In the genomic region with DNA sequence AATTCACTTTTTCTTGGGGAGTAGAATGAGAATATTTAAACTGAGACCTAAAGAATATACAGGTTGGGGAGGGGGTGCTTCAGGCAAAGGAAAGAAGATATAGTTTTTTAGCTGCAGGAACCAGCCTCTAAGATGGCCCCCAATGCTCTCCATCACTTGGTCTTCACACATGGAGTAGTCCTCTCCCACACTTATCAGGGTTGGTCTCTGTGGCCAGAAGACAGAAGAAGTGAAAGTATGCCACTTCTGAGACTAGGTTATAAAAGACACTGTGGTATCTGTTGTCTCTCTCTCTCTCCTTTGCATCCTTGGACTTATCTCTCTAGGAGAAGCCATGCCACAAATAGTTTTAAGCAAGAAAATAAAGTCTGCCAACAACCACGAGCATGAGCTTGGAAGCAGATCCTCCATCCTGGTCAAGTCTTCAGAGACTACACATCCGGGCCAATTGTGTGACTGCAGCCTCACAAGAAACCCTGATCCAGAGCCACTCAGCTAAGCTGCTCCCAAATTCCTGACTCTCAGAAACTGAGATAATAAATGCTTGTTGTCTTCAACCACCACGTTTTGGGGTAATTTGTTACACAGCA, we compare ENCODE assay signal across 17 cellular contexts. TPM values are rescaled to one million over a fixed set of nuclear protein-coding genes. Genes with fewer than 3 reads are reported as not detected.
A peak's percentile ranks its signal among the peaks of the same experiment; 100 is the strongest.
DNase-seq lines count a peak whose midpoint lies in the region; ATAC-seq and TF ChIP-seq lines count a peak whose summit lies in the region.
"Had no signal": no experiment of that assay in that cellular context is flagged by ENCODE, and none has a peak within 500 bp of the region (broad histone marks: within the 10 kb centered on the region; RNA-seq: fewer than 3 reads in every experiment).

No MANE protein-coding gene starts in this region.

- TF ChIP-seq CTCF in brain microvascular endothelial cell (IDR thresholded peaks at IDR 0.05; ENCODE audit: low read depth, low read length, missing control alignments), result no peak
- no peak for TF ChIP-seq CTCF in MM.1S (IDR thresholded peaks at IDR 0.05; ENCODE audit: low read length)
- TF ChIP-seq CTCF in WTC11 (IDR thresholded peaks at IDR 0.05), result no peak

- no peaks in the 10 kb centered on the region for H3K9me3 Mint-ChIP-seq in WTC11

- ATAC-seq in GM19455 (IDR thresholded peaks at IDR 0.05; ENCODE audit: unreplicated experiment) (peak; percentile 58), HG03039 (IDR thresholded peaks at IDR 0.05; ENCODE audit: unreplicated experiment) (peak; percentile 80), WTC11 (no peak)
- ATAC-seq: activated CD8-positive, alpha-beta T cell treated with anti-CD3 and anti-CD28 coated beads, Interleukin-2, amount 10 ng/mL, durations not matched to agents 7 days and 5 days; gastroesophageal sphincter had no signal

- H2AFZ ChIP-seq in MM.1S (ENCODE audit: low read length), result no peak overlapping the region

- in situ Hi-C loops in brain microvascular endothelial cell (cut with HindIII; ENCODE audit: low pct_ligation_motif_present, low sequenced_read_pairs), result no loop called here

- H3K27me3 Mint-ChIP-seq in WTC11 (ENCODE audit: low read depth), result no peaks in the 10 kb centered on the region

- H3K9me3 ChIP-seq in MM.1S (replicated peaks; ENCODE audit: insufficient read depth, low read length), result no peaks in the 10 kb centered on the region
- H3K9me3 ChIP-seq: gastroesophageal sphincter, SJSA1, upper lobe of left lung had no signal

- POLR2A ChIA-PET in WTC11 (lab: Charles Lee), result no interaction called here

- CTCF ChIA-PET in WTC11 (lab: Charles Lee), result no interaction called here

- no peaks in the 10 kb centered on the region for H3K9me2 ChIP-seq in MM.1S (replicated peaks; ENCODE audit: insufficient read depth, low read length)

- H3K9ac ChIP-seq in MM.1S (ENCODE audit: low read length), result no peak overlapping the region

- H3K27me3 ChIP-seq in brain microvascular endothelial cell (replicated peaks) (no peaks in the 10 kb centered on the region), MM.1S (replicated peaks; ENCODE audit: insufficient read depth, low read length) (no peaks in the 10 kb centered on the region)
- H3K27me3 ChIP-seq: gastroesophageal sphincter, SJSA1, upper lobe of left lung had no signal

- no peak overlapping the region for H3K4me2 ChIP-seq in MM.1S (ENCODE audit: low read depth, low read length)

- H3F3A ChIP-seq in MM.1S (ENCODE audit: insufficient read depth, low read length), result no peaks in the 10 kb centered on the region

- H4K20me1 ChIP-seq in MM.1S (ENCODE audit: insufficient read depth, low read length), result no peaks in the 10 kb centered on the region

- H3K36me3 Mint-ChIP-seq in WTC11, result peaks cover 29% of the 10 kb centered on the region

- H3K4me3 ChIP-seq in brain microvascular endothelial cell (ENCODE audit: low read depth, low read length), result no peak overlapping the region
- H3K4me3 ChIP-seq in MM.1S (ENCODE audit: low read length), result no peak overlapping the region
- H3K4me3 ChIP-seq: gastroesophageal sphincter, SJSA1, upper lobe of left lung had no signal

- no peak overlapping the region for H3K4me3 Mint-ChIP-seq in WTC11
- H3K4me3 Mint-ChIP-seq: activated CD8-positive, alpha-beta T cell treated with anti-CD3 and anti-CD28 coated beads, Interleukin-2, amount 10 ng/mL, durations not matched to agents 7 days and 5 days had no signal

- peaks cover 14% of the 10 kb centered on the region for H3K4me1 ChIP-seq in MM.1S (ENCODE audit: low read length)
- H3K4me1 ChIP-seq: gastroesophageal sphincter, upper lobe of left lung had no signal

- H3K79me2 ChIP-seq in MM.1S (ENCODE audit: low read length), result no peaks in the 10 kb centered on the region

- DNase-seq in EL (peak; percentile 34), brain microvascular endothelial cell (peak; percentile 11), MM.1S (no peak), GOT3 (lab: John Stamatoyannopoulos, UW) (no peak), DMS153 (lab: John Stamatoyannopoulos, UW) (no peak), WTC11 (ENCODE audit: low spot score) (no peak)
- DNase-seq: activated CD8-positive, alpha-beta T cell treated with anti-CD3 and anti-CD28 coated beads, Interleukin-2, amount 10 ng/mL, durations not matched to agents 7 days and 5 days; activated effector memory CD4-positive, alpha-beta T cell treated with Interleukin-2 at 50 U/mL for 16 hours; islet precursor cell; NCI-H2081 treated with DMSO at 0.1 percent for 48 hours; retina; stimulated activated CD4-positive, alpha-beta T cell treated with anti-CD3 and anti-CD28 coated beads, Interleukin-4, amount 100 ng/mL, for 1 hour; upper lobe of left lung had no signal

- no peak overlapping the region for H3K27ac ChIP-seq in brain microvascular endothelial cell
- H3K27ac ChIP-seq in MM.1S (ENCODE audit: low read length), result no peak overlapping the region
- H3K27ac ChIP-seq: gastroesophageal sphincter, SJSA1, upper lobe of left lung had no signal

- no peak overlapping the region for H3K27ac Mint-ChIP-seq in WTC11
- H3K27ac Mint-ChIP-seq: activated CD8-positive, alpha-beta T cell treated with anti-CD3 and anti-CD28 coated beads, Interleukin-2, amount 10 ng/mL, durations not matched to agents 7 days and 5 days had no signal

- H3K4me1 Mint-ChIP-seq in WTC11, result peaks cover 13% of the 10 kb centered on the region

- H3K36me3 ChIP-seq in brain microvascular endothelial cell (replicated peaks) (peaks cover 19% of the 10 kb centered on the region), MM.1S (replicated peaks; ENCODE audit: insufficient read depth, low read length) (peaks cover 10% of the 10 kb centered on the region; the same call in 1 of the 2 replicates)

TF ChIP-seq in WTC11, 78 proteins besides CTCF, POLR2A, EP300 and RAD21 (continues in another document):
- TF ChIP-seq ATF3 (CRISPR knock-in tag; conservative IDR thresholded peaks at IDR 0.05), result no peak
- no peak for TF ChIP-seq PRDM15 (CRISPR knock-in tag; IDR thresholded peaks at IDR 0.05)
- TF ChIP-seq MXD4 (CRISPR knock-in tag; IDR thresholded peaks at IDR 0.05; ENCODE audit: borderline replicate concordance), result no peak
- TF ChIP-seq IRF2 (CRISPR knock-in tag; IDR thresholded peaks at IDR 0.05; ENCODE audit: borderline replicate concordance, low read depth), result no peak
- TF ChIP-seq EMX1 (CRISPR knock-in tag; IDR thresholded peaks at IDR 0.05), result no peak
- no peak for TF ChIP-seq MYBL2 (CRISPR knock-in tag; IDR thresholded peaks at IDR 0.05)
- TF ChIP-seq ZNF138 (CRISPR knock-in tag; conservative IDR thresholded peaks at IDR 0.05), result no peak
- TF ChIP-seq, protein P1, sequence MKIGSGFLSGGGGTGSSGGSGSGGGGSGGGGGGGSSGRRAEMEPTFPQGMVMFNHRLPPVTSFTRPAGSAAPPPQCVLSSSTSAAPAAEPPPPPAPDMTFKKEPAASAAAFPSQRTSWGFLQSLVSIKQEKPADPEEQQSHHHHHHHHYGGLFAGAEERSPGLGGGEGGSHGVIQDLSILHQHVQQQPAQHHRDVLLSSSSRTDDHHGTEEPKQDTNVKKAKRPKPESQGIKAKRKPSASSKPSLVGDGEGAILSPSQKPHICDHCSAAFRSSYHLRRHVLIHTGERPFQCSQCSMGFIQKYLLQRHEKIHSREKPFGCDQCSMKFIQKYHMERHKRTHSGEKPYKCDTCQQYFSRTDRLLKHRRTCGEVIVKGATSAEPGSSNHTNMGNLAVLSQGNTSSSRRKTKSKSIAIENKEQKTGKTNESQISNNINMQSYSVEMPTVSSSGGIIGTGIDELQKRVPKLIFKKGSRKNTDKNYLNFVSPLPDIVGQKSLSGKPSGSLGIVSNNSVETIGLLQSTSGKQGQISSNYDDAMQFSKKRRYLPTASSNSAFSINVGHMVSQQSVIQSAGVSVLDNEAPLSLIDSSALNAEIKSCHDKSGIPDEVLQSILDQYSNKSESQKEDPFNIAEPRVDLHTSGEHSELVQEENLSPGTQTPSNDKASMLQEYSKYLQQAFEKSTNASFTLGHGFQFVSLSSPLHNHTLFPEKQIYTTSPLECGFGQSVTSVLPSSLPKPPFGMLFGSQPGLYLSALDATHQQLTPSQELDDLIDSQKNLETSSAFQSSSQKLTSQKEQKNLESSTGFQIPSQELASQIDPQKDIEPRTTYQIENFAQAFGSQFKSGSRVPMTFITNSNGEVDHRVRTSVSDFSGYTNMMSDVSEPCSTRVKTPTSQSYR (CRISPR knock-in tag; IDR thresholded peaks at IDR 0.05), result no peak
- TF ChIP-seq, protein P2, sequence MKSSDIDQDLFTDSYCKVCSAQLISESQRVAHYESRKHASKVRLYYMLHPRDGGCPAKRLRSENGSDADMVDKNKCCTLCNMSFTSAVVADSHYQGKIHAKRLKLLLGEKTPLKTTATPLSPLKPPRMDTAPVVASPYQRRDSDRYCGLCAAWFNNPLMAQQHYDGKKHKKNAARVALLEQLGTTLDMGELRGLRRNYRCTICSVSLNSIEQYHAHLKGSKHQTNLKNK (CRISPR knock-in tag; IDR thresholded peaks at IDR 0.05), result no peak

RNA-seq across cellular contexts. Expression of gene PUS7L, which starts 18.0 kb away (rescaled TPM):
- total RNA-seq in WTC11 (2021), result 16.0 to 20.7 TPM (median 16.4 TPM) in 3 replicates

RNA-seq across cellular contexts. Expression of gene IRAK4, which starts 18.1 kb away (rescaled TPM):
- total RNA-seq in WTC11 (2021), result 5.7 to 6.5 TPM (median 6.1 TPM) in 3 replicates

Comparison
In these comparisons a context has a peak if more than half of its experiments do, and no peak if none do; other contexts are left out.
1. DNase-seq: peak in EL (single experiment) and brain microvascular endothelial cell (single experiment); none in MM.1S (single experiment), GOT3 (single experiment), DMS153 (single experiment) and WTC11 (single experiment).